1 cellular context compared by ENCODE assay signal in the genomic region with DNA sequence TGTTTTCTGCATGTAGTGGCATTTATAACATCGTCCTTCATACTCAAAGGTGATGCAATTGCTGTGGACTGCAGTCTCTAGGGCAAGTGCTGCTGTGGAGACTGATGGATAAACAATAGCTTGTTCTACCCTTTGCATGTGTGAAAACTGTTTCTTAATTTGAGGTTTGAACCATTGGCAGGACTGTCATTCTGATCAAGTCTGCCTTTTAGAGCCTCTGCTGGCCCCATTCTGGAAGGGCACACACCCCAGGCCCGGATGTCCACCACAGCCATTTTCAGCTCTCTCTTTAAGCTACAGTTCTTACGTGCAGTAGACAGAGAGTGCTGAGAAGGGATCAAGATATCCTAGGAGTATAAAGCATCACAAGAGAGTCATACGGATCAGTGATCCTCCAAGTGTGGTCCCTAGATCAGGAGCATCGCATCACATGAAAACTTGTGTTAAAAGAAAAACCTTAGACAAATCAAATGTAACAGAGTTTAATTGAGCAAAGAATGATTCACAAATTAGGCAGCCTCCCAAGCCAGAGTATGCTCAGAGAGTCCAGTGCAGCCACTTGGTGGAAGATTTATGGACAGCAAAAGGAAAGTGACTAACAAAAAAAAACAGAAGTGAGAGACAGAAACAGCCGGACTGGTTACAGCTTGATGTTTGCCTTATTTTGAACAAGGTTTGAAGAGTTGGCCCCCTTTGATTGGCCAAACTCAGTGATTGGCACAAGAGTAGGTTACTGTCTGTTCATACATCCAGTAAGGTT.
TF ChIP-seq lines count a peak whose summit lies in the region.

No MANE protein-coding gene starts in this region.

TF ChIP-seq in GM23338, 12 proteins besides CTCF, POLR2A, EP300 and RAD21:
- TF ChIP-seq, protein P1, sequence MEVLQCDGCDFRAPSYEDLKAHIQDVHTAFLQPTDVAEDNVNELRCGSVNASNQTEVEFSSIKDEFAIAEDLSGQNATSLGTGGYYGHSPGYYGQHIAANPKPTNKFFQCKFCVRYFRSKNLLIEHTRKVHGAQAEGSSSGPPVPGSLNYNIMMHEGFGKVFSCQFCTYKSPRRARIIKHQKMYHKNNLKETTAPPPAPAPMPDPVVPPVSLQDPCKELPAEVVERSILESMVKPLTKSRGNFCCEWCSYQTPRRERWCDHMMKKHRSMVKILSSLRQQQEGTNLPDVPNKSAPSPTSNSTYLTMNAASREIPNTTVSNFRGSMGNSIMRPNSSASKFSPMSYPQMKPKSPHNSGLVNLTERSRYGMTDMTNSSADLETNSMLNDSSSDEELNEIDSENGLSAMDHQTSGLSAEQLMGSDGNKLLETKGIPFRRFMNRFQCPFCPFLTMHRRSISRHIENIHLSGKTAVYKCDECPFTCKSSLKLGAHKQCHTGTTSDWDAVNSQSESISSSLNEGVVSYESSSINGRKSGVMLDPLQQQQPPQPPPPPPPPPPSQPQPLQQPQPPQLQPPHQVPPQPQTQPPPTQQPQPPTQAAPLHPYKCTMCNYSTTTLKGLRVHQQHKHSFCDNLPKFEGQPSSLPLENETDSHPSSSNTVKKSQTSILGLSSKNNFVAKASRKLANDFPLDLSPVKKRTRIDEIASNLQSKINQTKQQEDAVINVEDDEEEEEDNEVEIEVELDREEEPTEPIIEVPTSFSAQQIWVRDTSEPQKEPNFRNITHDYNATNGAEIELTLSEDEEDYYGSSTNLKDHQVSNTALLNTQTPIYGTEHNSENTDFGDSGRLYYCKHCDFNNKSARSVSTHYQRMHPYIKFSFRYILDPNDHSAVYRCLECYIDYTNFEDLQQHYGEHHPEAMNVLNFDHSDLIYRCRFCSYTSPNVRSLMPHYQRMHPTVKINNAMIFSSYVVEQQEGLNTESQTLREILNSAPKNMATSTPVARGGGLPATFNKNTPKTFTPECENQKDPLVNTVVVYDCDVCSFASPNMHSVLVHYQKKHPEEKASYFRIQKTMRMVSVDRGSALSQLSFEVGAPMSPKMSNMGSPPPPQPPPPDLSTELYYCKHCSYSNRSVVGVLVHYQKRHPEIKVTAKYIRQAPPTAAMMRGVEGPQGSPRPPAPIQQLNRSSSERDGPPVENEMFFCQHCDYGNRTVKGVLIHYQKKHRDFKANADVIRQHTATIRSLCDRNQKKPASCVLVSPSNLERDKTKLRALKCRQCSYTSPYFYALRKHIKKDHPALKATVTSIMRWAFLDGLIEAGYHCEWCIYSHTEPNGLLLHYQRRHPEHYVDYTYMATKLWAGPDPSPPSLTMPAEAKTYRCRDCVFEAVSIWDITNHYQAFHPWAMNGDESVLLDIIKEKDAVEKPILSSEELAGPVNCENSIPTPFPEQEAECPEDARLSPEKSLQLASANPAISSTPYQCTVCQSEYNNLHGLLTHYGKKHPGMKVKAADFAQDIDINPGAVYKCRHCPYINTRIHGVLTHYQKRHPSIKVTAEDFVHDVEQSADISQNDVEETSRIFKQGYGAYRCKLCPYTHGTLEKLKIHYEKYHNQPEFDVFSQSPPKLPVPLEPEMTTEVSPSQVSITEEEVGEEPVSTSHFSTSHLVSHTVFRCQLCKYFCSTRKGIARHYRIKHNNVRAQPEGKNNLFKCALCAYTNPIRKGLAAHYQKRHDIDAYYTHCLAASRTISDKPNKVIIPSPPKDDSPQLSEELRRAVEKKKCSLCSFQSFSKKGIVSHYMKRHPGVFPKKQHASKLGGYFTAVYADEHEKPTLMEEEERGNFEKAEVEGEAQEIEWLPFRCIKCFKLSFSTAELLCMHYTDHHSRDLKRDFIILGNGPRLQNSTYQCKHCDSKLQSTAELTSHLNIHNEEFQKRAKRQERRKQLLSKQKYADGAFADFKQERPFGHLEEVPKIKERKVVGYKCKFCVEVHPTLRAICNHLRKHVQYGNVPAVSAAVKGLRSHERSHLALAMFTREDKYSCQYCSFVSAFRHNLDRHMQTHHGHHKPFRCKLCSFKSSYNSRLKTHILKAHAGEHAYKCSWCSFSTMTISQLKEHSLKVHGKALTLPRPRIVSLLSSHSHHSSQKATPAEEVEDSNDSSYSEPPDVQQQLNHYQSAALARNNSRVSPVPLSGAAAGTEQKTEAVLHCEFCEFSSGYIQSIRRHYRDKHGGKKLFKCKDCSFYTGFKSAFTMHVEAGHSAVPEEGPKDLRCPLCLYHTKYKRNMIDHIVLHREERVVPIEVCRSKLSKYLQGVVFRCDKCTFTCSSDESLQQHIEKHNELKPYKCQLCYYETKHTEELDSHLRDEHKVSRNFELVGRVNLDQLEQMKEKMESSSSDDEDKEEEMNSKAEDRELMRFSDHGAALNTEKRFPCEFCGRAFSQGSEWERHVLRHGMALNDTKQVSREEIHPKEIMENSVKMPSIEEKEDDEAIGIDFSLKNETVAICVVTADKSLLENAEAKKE (CRISPR knock-in tag; IDR thresholded peaks at IDR 0.05): no peak
- no peak for TF ChIP-seq JUNB (IDR thresholded peaks at IDR 0.05; ENCODE audit: unreplicated experiment)
- no peak for TF ChIP-seq ZNF331 (CRISPR knock-in tag; IDR thresholded peaks at IDR 0.05; ENCODE audit: low read depth)
- TF ChIP-seq POLR2AphosphoS5 (IDR thresholded peaks at IDR 0.05; ENCODE audit: low read depth): no peak
